ENCODE assay signal across 8 cellular contexts in genomic region chr20:46894579-46894958, GRCh38. TPM values are rescaled to one million over a fixed set of nuclear protein-coding genes. Genes with fewer than 3 reads are reported as not detected.
DNase-seq lines count a peak whose midpoint lies in the region; ATAC-seq and TF ChIP-seq lines count a peak whose summit lies in the region.

EYA2 (plus strand) TSS chr20:46894843; CDS start chr20:46990011, 95,168 bp downstream.

- in situ Hi-C loops in gastrocnemius medialis (cut with MboI; ENCODE audit: low sequenced_read_pairs in 4 of 4) = no loop called here

- TF ChIP-seq CTCF in GM12875 (IDR thresholded peaks at IDR 0.05; ENCODE audit: borderline replicate concordance, insufficient read depth, low read depth, low read length) = no peak
- TF ChIP-seq CTCF in right atrium auricular region (IDR thresholded peaks at IDR 0.05) = no peak
- no peak for TF ChIP-seq CTCF in gastrocnemius medialis (IDR thresholded peaks at IDR 0.05 in 4 of 5, conservative IDR thresholded peaks at IDR 0.05 in 1 of 5)

- H3K4me3 ChIP-seq in GM12875 (ENCODE audit: low read depth, low read length) (peak within 1 kb of the TSS; percentile 73), SJCRH30 (peak within 1 kb of the TSS; percentile 91), right atrium auricular region (peak within 1 kb of the TSS; percentile 36 to 51), gastrocnemius medialis (peak within 1 kb of the TSS; percentile 44 to 52 (median 50))

- no peak for ATAC-seq in gastrocnemius medialis
- ATAC-seq in GM19397 (IDR thresholded peaks at IDR 0.05; ENCODE audit: unreplicated experiment) = no peak
- ATAC-seq in GM19452 (IDR thresholded peaks at IDR 0.05; ENCODE audit: unreplicated experiment) = no peak

- H3K36me3 ChIP-seq in SJCRH30 = no peaks in the 10 kb centered on the region
- no peaks in the 10 kb centered on the region for H3K36me3 ChIP-seq in right atrium auricular region
- H3K36me3 ChIP-seq in gastrocnemius medialis = no peaks in the 10 kb centered on the region

- H3K4me1 ChIP-seq in SJCRH30 (peaks cover 16% of the 10 kb centered on the region; the same call in 1 of the 2 replicates), right atrium auricular region (peaks cover 0 to 10% of the 10 kb centered on the region in 2 donors), gastrocnemius medialis (no peaks in the 10 kb centered on the region)

- H3K9me3 ChIP-seq in SJCRH30 (replicated peaks) (peaks cover 7% of the 10 kb centered on the region), right atrium auricular region (peaks cover 0 to 13% of the 10 kb centered on the region in 2 donors), gastrocnemius medialis (no peaks in the 10 kb centered on the region)

- intact Hi-C loops in gastrocnemius medialis (cut with DNase I; ENCODE audit: low total_unique reads) = no loop called here

- H3K27me3 ChIP-seq in SJCRH30 (no peaks in the 10 kb centered on the region), right atrium auricular region (no peaks in the 10 kb centered on the region), gastrocnemius medialis (peaks cover 6 to 14% (median 10%) of the 10 kb centered on the region in 3 donors)

- no peak for TF ChIP-seq POLR2A in gastrocnemius medialis (IDR thresholded peaks at IDR 0.05)

- H3K27ac ChIP-seq in SJCRH30 (peak within 1 kb of the TSS; percentile 81), right atrium auricular region (peak within 1 kb of the TSS in 1 of 2 donors; percentile 42), gastrocnemius medialis (no peak within 1 kb of the TSS)

- DNase-seq in SJCRH30 (peak; percentile 81 to 83), right atrium auricular region (ENCODE audit: low spot score) (no peak), gastrocnemius medialis (no peak), cortex of kidney (lab: John Stamatoyannopoulos, UW) (no peak)
- DNase-seq in activated CD8-positive, alpha-beta memory T cell treated with anti-CD3 and anti-CD28 coated beads, Interleukin-2, amount 50 U/mL, for 48 hours = no peak

RNA-seq across cellular contexts. Expression of gene EYA2, which starts in this region (rescaled TPM):
- total RNA-seq in SJCRH30 (2014; rRNA removed; shearing (Covaris generic)) = 56.4 and 63.2 TPM in 2 replicates
- total RNA-seq in right atrium auricular region (1 to 10 TPM in 1 of 2 donors, under 1 TPM in 1; 0.30 to 2.6 TPM), gastrocnemius medialis (1 to 10 TPM in 2 of 4 donors, under 1 TPM in 2; 0.60 to 4.0 (median 0.99) TPM)

Comparison
In these comparisons a context has a peak if more than half of its experiments do, and no peak if none do; other contexts are left out.
1. RNA of gene EYA2 (total RNA-seq): 56.4 to 63.2 TPM in SJCRH30; 0.30 to 2.6 TPM in right atrium auricular region and 0.60 to 4.0 TPM in gastrocnemius medialis; every median in the first group is over 10 times any median in the second.
2. DNase-seq: peak in SJCRH30 (2 of 2); none in right atrium auricular region (single experiment), gastrocnemius medialis (0 of 2), cortex of kidney (single experiment) and activated CD8-positive, alpha-beta memory T cell treated with anti-CD3 and anti-CD28 coated beads, Interleukin-2, amount 50 U/mL, for 48 hours (single experiment).
3. Peak in every context shown above with its lines, with median percentiles within 50 percentile points of each other: H3K4me3 ChIP-seq.